In the genomic region with DNA sequence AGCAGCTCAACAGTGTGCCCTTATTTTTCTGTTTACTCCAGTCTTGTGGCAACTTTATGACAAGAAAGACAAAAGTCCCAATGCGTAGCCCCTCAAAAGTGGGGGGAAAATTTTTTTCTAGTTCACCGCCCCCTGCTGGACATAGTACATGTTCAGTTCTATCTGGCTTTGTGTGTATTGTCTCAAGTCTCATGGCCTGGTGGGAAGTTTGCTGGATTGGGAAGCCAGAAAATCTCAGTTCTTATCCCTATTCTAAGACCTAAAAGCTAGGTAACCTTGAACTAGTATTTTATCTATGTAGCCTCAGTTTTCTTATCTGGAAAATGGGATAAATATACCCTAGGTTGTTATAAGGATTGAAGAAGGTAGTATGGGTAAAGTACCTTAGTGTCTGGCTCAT, we compare ENCODE assay signal across 10 cellular contexts. TPM values are rescaled to one million over a fixed set of nuclear protein-coding genes. Genes with fewer than 3 reads are reported as not detected.
DNase-seq lines count a peak whose midpoint lies in the region; ATAC-seq, FAIRE-seq and TF ChIP-seq lines count a peak whose summit lies in the region.
"Had no signal": no experiment of that assay in that cellular context is flagged by ENCODE, and none has a peak within 500 bp of the region (broad histone marks: within the 10 kb centered on the region; RNA-seq: fewer than 3 reads in every experiment).

No MANE protein-coding gene starts in this region.

- in situ Hi-C loops in astrocyte of the spinal cord (cut with HindIII; ENCODE audit: low sequenced_read_pairs), result no loop called here

- H3K27me3 Mint-ChIP-seq in neural crest cell (ENCODE audit: low read depth), result no peaks in the 10 kb centered on the region
- H3K27me3 Mint-ChIP-seq: central memory CD8-positive, alpha-beta T cell had no signal

- no peak overlapping the region for H3K27ac Mint-ChIP-seq in neural crest cell (ENCODE audit: unreplicated experiment)

- H3K4me3 Mint-ChIP-seq in neural crest cell, result no peak overlapping the region
- H3K4me3 Mint-ChIP-seq: central memory CD8-positive, alpha-beta T cell had no signal

- H3K36me3 Mint-ChIP-seq in neural crest cell (ENCODE audit: low read depth), result peaks cover 16% of the 10 kb centered on the region

- H3K9ac ChIP-seq in DND-41 (ENCODE audit: low read depth, low read length), result no peak overlapping the region

- peaks cover 97% of the 10 kb centered on the region for H3K36me3 ChIP-seq in DND-41 (ENCODE audit: insufficient read depth, low read length)
- peaks cover 5 to 38% (median 12%) of the 10 kb centered on the region in 3 donors for H3K36me3 ChIP-seq in pancreas

- H3K4me2 ChIP-seq in DND-41 (ENCODE audit: insufficient read depth, low read length), result no peak overlapping the region

- intact Hi-C loops in pancreas (cut with DNase I), result no loop called here

- peaks cover 2% of the 10 kb centered on the region for H3K79me2 ChIP-seq in DND-41 (ENCODE audit: insufficient read depth, low read length)

- H3K4me1 ChIP-seq in DND-41 (ENCODE audit: insufficient read depth, low read length), result no peaks in the 10 kb centered on the region
- H3K4me1 ChIP-seq in pancreas, result peaks cover 13 to 17% (median 13%) of the 10 kb centered on the region in 3 donors

- ATAC-seq in DND-41 (ENCODE audit: insufficient read depth, low read depth) (no peak), GM21528 (IDR thresholded peaks at IDR 0.05; ENCODE audit: low FRiP score, unreplicated experiment) (no peak), pancreas (no peak)

- H3K27ac ChIP-seq in DND-41 (ENCODE audit: low read length) (no peak overlapping the region), pancreas (no peak overlapping the region)
- H3K27ac ChIP-seq: neutrophil had no signal

- H3K9me3 Mint-ChIP-seq in neural crest cell, result no peaks in the 10 kb centered on the region
- H3K9me3 Mint-ChIP-seq: central memory CD8-positive, alpha-beta T cell had no signal

- peak; percentile 64 for TF ChIP-seq CTCF in DND-41 (IDR thresholded peaks at IDR 0.05; ENCODE audit: borderline replicate concordance, extremely low read depth, low read length, poor library complexity, severe bottlenecking)
- peak; percentile 44 for TF ChIP-seq CTCF in astrocyte of the spinal cord (IDR thresholded peaks at IDR 0.05; ENCODE audit: low read depth, low read length)
- peak; percentile 63 for TF ChIP-seq CTCF in neural crest cell (conservative IDR thresholded peaks at IDR 0.05)
- peak in 2 of 4 donors; percentile 24 to 28 for TF ChIP-seq CTCF in pancreas (IDR thresholded peaks at IDR 0.05)

- H2AFZ ChIP-seq in DND-41 (ENCODE audit: low read depth, low read length), result no peak overlapping the region

- peaks cover 14% of the 10 kb centered on the region for H3K4me1 Mint-ChIP-seq in neural crest cell

- DNase-seq in DND-41, result peak; percentile 26
- DNase-seq in NAMALWA (ENCODE audit: low spot score), result peak; percentile 53
- no peak for DNase-seq in astrocyte of the spinal cord (ENCODE audit: low read depth, low spot score)
- DNase-seq in neural crest cell (ENCODE audit: low read depth, low spot score), result peak; percentile 40
- DNase-seq in NCI-H446 treated with DMSO at 0.1 percent for 48 hours (lab: John Stamatoyannopoulos, UW), result no peak
- DNase-seq in iPS-NIHi7 (ENCODE audit: extremely low spot score), result no peak
- no peak for DNase-seq in pancreas

- no peaks in the 10 kb centered on the region for H3K27me3 ChIP-seq in DND-41 (ENCODE audit: insufficient read depth, low read length, poor library complexity)
- H3K27me3 ChIP-seq in pancreas, result no peaks in the 10 kb centered on the region
- H3K27me3 ChIP-seq: neutrophil had no signal

- H3K9me3 ChIP-seq in DND-41 (ENCODE audit: insufficient read depth, low read length, severe bottlenecking) (no peaks in the 10 kb centered on the region), pancreas (no peaks in the 10 kb centered on the region)
- H3K9me3 ChIP-seq: neutrophil had no signal

- FAIRE-seq in pancreas (lab: Jason Lieb, UNC), result no peak

- H4K20me1 ChIP-seq in DND-41 (ENCODE audit: insufficient read depth, low read length), result peaks cover 6% of the 10 kb centered on the region; the same call in 1 of the 2 replicates

- 87 to 89% methylated on average over 2 of the region's 2 CpGs for WGBS in pancreas, 2 donors

- no peak overlapping the region for H3K4me3 ChIP-seq in DND-41 (ENCODE audit: low read depth in 1 of 2, low read length in 2 of 2)
- H3K4me3 ChIP-seq in astrocyte of the spinal cord (ENCODE audit: low read depth, low read length), result no peak overlapping the region
- H3K4me3 ChIP-seq in pancreas, result no peak overlapping the region

RNA-seq across cellular contexts. Expression of gene LDLRAP1, which starts 55.8 kb away (rescaled TPM):
- total RNA-seq in neural crest cell, result 18.8 and 20.7 TPM in 2 replicates
- 10 to 100 TPM; 21.0 to 25.9 (median 23.6) TPM for total RNA-seq in pancreas
- 10 to 100 TPM; 27.1 to 71.9 TPM for polyA plus RNA-seq in pancreas

RNA-seq across cellular contexts. Expression of gene MACO1, which starts 56.9 kb away (rescaled TPM):
- total RNA-seq in neural crest cell (25.4 and 27.4 TPM in 2 replicates), pancreas (10 to 100 TPM; 19.6 to 28.2 (median 23.9) TPM)
- polyA plus RNA-seq in pancreas, result 10 to 100 TPM in 1 of 2 donors, 1 to 10 TPM in 1; 8.8 to 14.4 TPM

Comparison
In these comparisons a context has a peak if more than half of its experiments do, and no peak if none do; other contexts are left out.
1. DNase-seq: peak in DND-41 (single experiment), NAMALWA (single experiment) and neural crest cell (single experiment); none in astrocyte of the spinal cord (single experiment), NCI-H446 treated with DMSO at 0.1 percent for 48 hours (single experiment), iPS-NIHi7 (single experiment) and pancreas (0 of 6).